In the genomic region with DNA sequence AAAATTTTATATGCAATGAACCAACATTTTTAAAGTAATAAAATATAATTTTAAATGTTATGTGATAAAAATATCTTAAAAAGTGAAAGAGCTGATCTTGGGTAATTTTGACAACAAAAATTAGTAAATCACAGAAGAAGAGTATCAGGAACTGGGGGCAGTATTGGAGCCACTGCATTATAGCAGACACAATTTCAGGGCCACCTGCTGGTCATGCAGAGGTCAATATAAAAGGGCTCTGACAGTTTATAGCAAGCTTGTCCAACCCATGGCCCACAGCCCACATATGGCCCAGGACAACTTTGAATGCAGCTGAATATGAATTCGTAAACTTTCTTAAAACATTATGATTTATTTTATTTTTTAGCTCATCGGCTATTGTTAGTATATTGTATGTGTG, we compare ENCODE assay signal across 12 cellular contexts. TPM values are rescaled to one million over a fixed set of nuclear protein-coding genes. Genes with fewer than 3 reads are reported as not detected.
DNase-seq lines count a peak whose midpoint lies in the region; ATAC-seq and TF ChIP-seq lines count a peak whose summit lies in the region.
"Had no signal": no experiment of that assay in that cellular context is flagged by ENCODE, and none has a peak within 500 bp of the region (broad histone marks: within the 10 kb centered on the region; RNA-seq: fewer than 3 reads in every experiment).

No MANE protein-coding gene starts in this region.

- H3K4me3 ChIP-seq in HCT116 (replicated peaks in 1 of 2; ENCODE audit: low read depth in 1 of 2, low read length in 2 of 2): no peak overlapping the region
- H3K4me3 ChIP-seq: upper lobe of left lung had no signal

- H3K4me3 Mint-ChIP-seq in neural crest cell: no peak overlapping the region

- peaks cover 14% of the 10 kb centered on the region for H3K4me1 Mint-ChIP-seq in neural crest cell

- peaks cover 7% of the 10 kb centered on the region; the same call in 1 of the 2 replicates for H3K27me3 ChIP-seq in HCT116 (ENCODE audit: insufficient read depth, low read length)
- H3K27me3 ChIP-seq: upper lobe of left lung had no signal

- H3K4me1 ChIP-seq in HCT116 (ENCODE audit: control insufficient read depth in 1 of 2, insufficient read depth in 2 of 2, low read length in 2 of 2): no peaks in the 10 kb centered on the region
- H3K4me1 ChIP-seq: upper lobe of left lung had no signal

- H3K9me3 Mint-ChIP-seq in neural crest cell: no peaks in the 10 kb centered on the region

- no peaks in the 10 kb centered on the region for H4K20me1 ChIP-seq in HCT116 (ENCODE audit: insufficient read depth)

- BruUV-seq in HCT116 (replicated peaks; lab: Mats Ljungman, UMichigan): no TSS peak

- no peaks in the 10 kb centered on the region for H3K36me3 Mint-ChIP-seq in neural crest cell (ENCODE audit: low read depth)

- H3K9me3 ChIP-seq in HCT116 (ENCODE audit: control insufficient read depth in 1 of 2, insufficient read depth in 1 of 2, low read depth in 1 of 2, low read length in 2 of 2): no peaks in the 10 kb centered on the region
- H3K9me3 ChIP-seq: upper lobe of left lung had no signal

- TF ChIP-seq POLR2A in HCT116 (IDR thresholded peaks at IDR 0.05; ENCODE audit: borderline replicate concordance, extremely low read depth, insufficient read depth, insufficient read length): no peak

- H3K36me3 ChIP-seq in HCT116 (ENCODE audit: control insufficient read depth in 1 of 2, insufficient read depth in 2 of 2, low read length in 2 of 2): no peaks in the 10 kb centered on the region
- H3K36me3 ChIP-seq: upper lobe of left lung had no signal

- intact Hi-C loops in HCT116 (cut with micrococcal nuclease): no loop called here

- H3K27ac Mint-ChIP-seq in neural crest cell (ENCODE audit: unreplicated experiment): no peak overlapping the region

- H3K79me2 ChIP-seq in HCT116 (ENCODE audit: insufficient read depth, low read length): no peaks in the 10 kb centered on the region

- TF ChIP-seq CTCF in HCT116 (IDR thresholded peaks at IDR 0.05 in 2 of 3, conservative IDR thresholded peaks at IDR 0.05 in 1 of 3; ENCODE audit: borderline replicate concordance in 1 of 3, insufficient read depth in 1 of 3, low read depth in 2 of 3, low read length in 2 of 3) (peak in 2 of 3 experiments; percentile 17 to 31; a peak in 1 of 6 replicates), neural crest cell (conservative IDR thresholded peaks at IDR 0.05) (peak; percentile 36)

- H3K9ac ChIP-seq in HCT116 (ENCODE audit: low read length): no peak overlapping the region

- DNase-seq in DMS 273 (lab: John Stamatoyannopoulos, UW; ENCODE audit: unreplicated experiment) (peak; percentile 1), DMS 273 treated with DMSO at 0.1 percent for 48 hours (lab: John Stamatoyannopoulos, UW) (no peak), HCT116 (ENCODE audit: low read depth, low spot score) (no peak), OCI-M1 (lab: John Stamatoyannopoulos, UW) (peak; percentile 48), neural crest cell (ENCODE audit: low read depth, low spot score) (no peak)
- DNase-seq in effector CD8-positive, alpha-beta T cell (lab: John Stamatoyannopoulos, UW): no peak
- no peak for DNase-seq in activated CD4-positive, CD25-positive, alpha-beta regulatory T cell (lab: John Stamatoyannopoulos, UW)
- DNase-seq: head of caudate nucleus, KBM-7, upper lobe of left lung had no signal

- CTCF ChIA-PET in HCT116 (lab: Charles Lee): no interaction called here

- H3K27ac ChIP-seq in HCT116 (ENCODE audit: low read depth, low read length): no peak overlapping the region
- H3K27ac ChIP-seq: upper lobe of left lung had no signal

- ATAC-seq in HCT116 (peak; percentile 66; the same call in 1 of the 2 replicates), HG03175 (IDR thresholded peaks at IDR 0.05; ENCODE audit: unreplicated experiment) (no peak)

- H3K4me2 ChIP-seq in HCT116 (ENCODE audit: low read length): no peak overlapping the region

- H3K9me2 ChIP-seq in HCT116 (ENCODE audit: insufficient read depth): no peaks in the 10 kb centered on the region

- no peak overlapping the region for H2AFZ ChIP-seq in HCT116 (ENCODE audit: low read depth, low read length, poor library complexity, severe bottlenecking)

- RAD21 ChIA-PET in HCT116 (lab: Charles Lee; ENCODE audit: low non-redundant PET in 1 of 2, low total read pairs in 2 of 2, uncharacterized antibody in 2 of 2, unreplicated experiment in 2 of 2): no interaction called here

- no peaks in the 10 kb centered on the region for H3K27me3 Mint-ChIP-seq in neural crest cell (ENCODE audit: low read depth)

- POLR2A ChIA-PET in HCT116 (lab: Charles Lee): no interaction called here

- peak; percentile 27; the same call in 1 of the 2 replicates for TF ChIP-seq RAD21 in HCT116 (IDR thresholded peaks at IDR 0.05; ENCODE audit: low read depth)

TF ChIP-seq in HCT116, 20 proteins besides CTCF, POLR2A, EP300 and RAD21:
- TF ChIP-seq SIN3A (IDR thresholded peaks at IDR 0.05; ENCODE audit: low read depth) (no peak), TCF7L2 (IDR thresholded peaks at IDR 0.05; ENCODE audit: borderline replicate concordance, extremely low read depth, insufficient read depth, insufficient read length) (no peak), SP1 (IDR thresholded peaks at IDR 0.05; ENCODE audit: low read depth) (no peak), YY1 (IDR thresholded peaks at IDR 0.05; ENCODE audit: extremely low read depth, insufficient replicate concordance, low read depth, low read length) (no peak), ZNF274 (IDR thresholded peaks at IDR 0.05; ENCODE audit: low read depth, low read length) (no peak), CEBPB (IDR thresholded peaks at IDR 0.05; ENCODE audit: low read depth) (no peak)

RNA-seq across cellular contexts. Expression of a gene that starts 13.0 kb away (rescaled TPM):
- total RNA-seq in HCT116 (2021; ENCODE audit: unreplicated experiment) (0.79 TPM), neural crest cell (55.0 and 62.1 TPM in 2 replicates)
- not detected in 2 replicates for polyA plus RNA-seq in HCT116 (2012)
- total RNA-seq: dermis microvascular lymphatic vessel endothelial cell had no signal

Comparison
In these comparisons a context has a peak if more than half of its experiments do, and no peak if none do; other contexts are left out.
1. DNase-seq: peak in DMS 273 (single experiment) and OCI-M1 (single experiment); none in DMS 273 treated with DMSO at 0.1 percent for 48 hours (single experiment), HCT116 (single experiment), neural crest cell (single experiment), effector CD8-positive, alpha-beta T cell (single experiment) and activated CD4-positive, CD25-positive, alpha-beta regulatory T cell (0 of 4).
2. RNA of a gene that starts 13.0 kb away (total RNA-seq): 55.0 to 62.1 TPM in neural crest cell; 0.79 TPM in HCT116 (single experiment); every median in the first group is over 10 times any median in the second.